Comparison of ENCODE assay signal across 16 cellular contexts in the genomic region with DNA sequence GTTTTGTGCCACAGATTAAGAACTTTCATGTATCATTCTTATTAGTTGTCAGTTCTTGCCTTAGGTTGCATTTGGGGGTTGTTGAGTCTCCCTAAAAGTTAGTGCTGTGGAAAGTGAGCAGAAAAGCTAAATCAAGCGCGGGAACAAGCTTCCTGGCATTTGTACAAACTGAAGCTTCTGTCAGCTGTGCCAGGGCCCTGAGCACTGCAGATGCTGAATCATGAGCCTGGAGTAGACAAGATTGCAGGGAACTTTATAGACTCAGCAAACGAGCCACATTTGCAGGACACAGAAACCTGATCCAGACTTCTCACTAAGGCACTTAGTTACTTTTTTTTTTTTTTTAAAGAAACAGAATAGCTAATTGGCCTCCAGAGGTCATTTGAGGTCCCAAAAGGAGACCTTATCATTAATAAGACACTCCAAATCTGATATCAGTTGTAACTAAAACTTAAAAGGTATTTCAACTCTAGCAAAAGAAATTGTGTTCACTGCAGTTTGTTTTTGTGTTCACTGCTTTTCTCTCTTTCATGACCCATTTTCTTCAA.
A peak's percentile ranks its signal among the peaks of the same experiment; 100 is the strongest.
DNase-seq lines count a peak whose midpoint lies in the region; ATAC-seq and TF ChIP-seq lines count a peak whose summit lies in the region.
"Had no signal": no experiment of that assay in that cellular context is flagged by ENCODE, and none has a peak within 500 bp of the region (broad histone marks: within the 10 kb centered on the region; RNA-seq: fewer than 3 reads in every experiment).

No MANE protein-coding gene starts in this region.

- H3K36me3 Mint-ChIP-seq in brain: no peaks in the 10 kb centered on the region
- H3K36me3 Mint-ChIP-seq: IgD-negative memory B cell; stimulated activated effector memory CD8-positive, alpha-beta T cell treated with anti-CD3 and anti-CD28 coated beads, Interleukin-12 subunit alpha, Interleukin-12 subunit beta, amount 100 ng/mL, for 72 hours; T-cell had no signal

- ATAC-seq in HG03159 (IDR thresholded peaks at IDR 0.05; ENCODE audit: unreplicated experiment): no peak
- no peak for ATAC-seq in HG02852 (IDR thresholded peaks at IDR 0.05; ENCODE audit: unreplicated experiment)
- ATAC-seq: body of pancreas; pancreas; stimulated activated effector memory CD8-positive, alpha-beta T cell treated with anti-CD3 and anti-CD28 coated beads, Interleukin-12 subunit alpha, Interleukin-12 subunit beta, amount 100 ng/mL, for 72 hours; T-cell had no signal

- no peaks in the 10 kb centered on the region for H3K9me3 Mint-ChIP-seq in brain
- H3K9me3 Mint-ChIP-seq: IgD-negative memory B cell; stimulated activated effector memory CD8-positive, alpha-beta T cell treated with anti-CD3 and anti-CD28 coated beads, Interleukin-12 subunit alpha, Interleukin-12 subunit beta, amount 100 ng/mL, for 72 hours; T-cell had no signal

- H3K4me3 Mint-ChIP-seq in brain: no peak overlapping the region
- H3K4me3 Mint-ChIP-seq: IgD-negative memory B cell; stimulated activated effector memory CD8-positive, alpha-beta T cell treated with anti-CD3 and anti-CD28 coated beads, Interleukin-12 subunit alpha, Interleukin-12 subunit beta, amount 100 ng/mL, for 72 hours had no signal

- H3K36me3 ChIP-seq in BE2C: no peaks in the 10 kb centered on the region
- H3K36me3 ChIP-seq: pancreas had no signal

- peak overlapping the region in 3 of 5 experiments; percentile 62 to 90 (median 74) for H3K27ac Mint-ChIP-seq in brain
- H3K27ac Mint-ChIP-seq: stimulated activated effector memory CD8-positive, alpha-beta T cell treated with anti-CD3 and anti-CD28 coated beads, Interleukin-12 subunit alpha, Interleukin-12 subunit beta, amount 100 ng/mL, for 72 hours had no signal

- DNase-seq in BE2C (peak; percentile 7), LNCaP clone FGC (ENCODE audit: low read depth) (peak; percentile 34), iris pigment epithelial cell (ENCODE audit: low read depth) (peak; percentile 75), NCI-H774 (lab: John Stamatoyannopoulos, UW) (no peak), SK-N-DZ (ENCODE audit: low spot score) (no peak)
- DNase-seq: activated CD4-positive, alpha-beta T cell treated with anti-CD3 and anti-CD28 coated beads for 48 hours; body of pancreas; mesendoderm; NCI-H1694 treated with DMSO at 0.1 percent for 48 hours; pancreas; T-cell had no signal

- H3K27me3 Mint-ChIP-seq in brain: no peaks in the 10 kb centered on the region

- H3K4me1 Mint-ChIP-seq in brain: peaks cover 24% of the 10 kb centered on the region
- H3K4me1 Mint-ChIP-seq: stimulated activated effector memory CD8-positive, alpha-beta T cell treated with anti-CD3 and anti-CD28 coated beads, Interleukin-12 subunit alpha, Interleukin-12 subunit beta, amount 100 ng/mL, for 72 hours had no signal

- no peaks in the 10 kb centered on the region for H3K27me3 ChIP-seq in BE2C
- H3K27me3 ChIP-seq: body of pancreas, pancreas had no signal

- no peak overlapping the region for H3K4me3 ChIP-seq in BE2C (ENCODE audit: low read depth, low read length)
- H3K4me3 ChIP-seq in LNCaP clone FGC (ENCODE audit: low read depth, low read length): no peak overlapping the region
- H3K4me3 ChIP-seq: body of pancreas, pancreas had no signal

- H3K9me3 ChIP-seq in BE2C: no peaks in the 10 kb centered on the region; the same call in 1 of the 2 replicates
- H3K9me3 ChIP-seq: body of pancreas, pancreas had no signal

- TF ChIP-seq CTCF in BE2C (IDR thresholded peaks at IDR 0.05; ENCODE audit: low read depth, low read length) (no peak), LNCaP clone FGC (IDR thresholded peaks at IDR 0.05; ENCODE audit: control insufficient read depth, extremely low read depth, insufficient read depth) (no peak), brain (conservative IDR thresholded peaks at IDR 0.05) (no peak)

- no peaks in the 10 kb centered on the region for H3K4me1 ChIP-seq in BE2C
- H3K4me1 ChIP-seq: body of pancreas, pancreas had no signal

Comparison
In these comparisons a context has a peak if more than half of its experiments do, and no peak if none do; other contexts are left out.
1. DNase-seq: peak in BE2C (single experiment), LNCaP clone FGC (single experiment) and iris pigment epithelial cell (single experiment); none in NCI-H774 (single experiment) and SK-N-DZ (single experiment).